ENCODE assay signal across 2 cellular contexts in genomic region chr12:108602209-108602705, GRCh38.
TF ChIP-seq lines count a peak whose summit lies in the region.

No MANE protein-coding gene starts in this region.

TF ChIP-seq in HEK293, 187 proteins besides CTCF, POLR2A, EP300 and RAD21:
- TF ChIP-seq ZNF629 (tag by site-specific recombination; IDR thresholded peaks at IDR 0.05) (no peak), REST (tag by site-specific recombination; IDR thresholded peaks at IDR 0.05) (no peak), ZNF654 (tag by site-specific recombination; IDR thresholded peaks at IDR 0.05; ENCODE audit: low read depth) (no peak), ZNF707 (tag by site-specific recombination; IDR thresholded peaks at IDR 0.05) (no peak), ZNF623 (tag by site-specific recombination; IDR thresholded peaks at IDR 0.05) (peak; percentile 93)

TF ChIP-seq in H1, 55 proteins besides CTCF, POLR2A, EP300 and RAD21:
- TF ChIP-seq KDM1A (IDR thresholded peaks at IDR 0.05; ENCODE audit: borderline replicate concordance, low read length): 0 out of 2 replicates have a peak, but pooled peaks have one; percentile 53
- TF ChIP-seq SP2 (IDR thresholded peaks at IDR 0.05; ENCODE audit: low read length): no peak
